In the genomic region with DNA sequence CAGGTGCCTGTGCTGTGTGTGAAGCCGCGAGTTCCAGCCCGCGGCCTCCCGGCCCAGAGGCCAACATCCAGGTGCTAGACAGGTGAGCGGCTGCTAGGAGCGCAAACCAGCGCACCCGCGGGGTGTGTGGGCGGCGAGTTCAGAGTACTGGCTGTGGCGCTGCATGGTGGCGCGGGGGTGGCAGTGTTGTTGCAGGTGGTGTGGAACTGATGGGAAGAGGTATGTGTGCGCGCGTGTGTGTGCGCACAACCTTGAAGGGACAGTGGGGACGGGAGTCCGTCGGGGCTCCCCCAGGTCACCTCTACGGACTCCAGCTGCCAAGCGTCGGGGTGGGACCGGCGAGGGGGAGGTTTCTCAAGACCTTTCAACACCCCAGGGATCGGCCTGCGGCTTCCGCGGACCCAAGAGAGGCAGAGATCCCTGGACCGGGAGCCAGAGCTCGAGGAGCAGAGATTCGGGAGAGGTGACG, we compare ENCODE assay signal across 9 cellular contexts. TPM values are rescaled to one million over a fixed set of nuclear protein-coding genes. Genes with fewer than 3 reads are reported as not detected.
DNase-seq lines count a peak whose midpoint lies in the region; ATAC-seq and TF ChIP-seq lines count a peak whose summit lies in the region.
"Had no signal": no experiment of that assay in that cellular context is flagged by ENCODE, and none has a peak within 500 bp of the region (broad histone marks: within the 10 kb centered on the region; RNA-seq: fewer than 3 reads in every experiment).

No MANE protein-coding gene starts in this region.

- peak overlapping the region; percentile 7 to 51 (median 40) for H3K4me3 ChIP-seq in Peyer's patch
- peak overlapping the region; percentile 65 for H3K4me3 ChIP-seq in ectodermal cell (ENCODE audit: insufficient read depth, low read depth, low read length)

- ATAC-seq in HG03039 (IDR thresholded peaks at IDR 0.05; ENCODE audit: unreplicated experiment) (no peak), HG03108 (IDR thresholded peaks at IDR 0.05; ENCODE audit: unreplicated experiment) (no peak)

- 1 to 2% methylated on average over 35 of the region's 35 CpGs for WGBS in ectodermal cell, 2 experiments

- H3K27ac ChIP-seq in Peyer's patch: no peak overlapping the region
- no peak overlapping the region for H3K27ac ChIP-seq in ectodermal cell (ENCODE audit: insufficient read depth, low read depth, low read length, poor library complexity, severe bottlenecking)
- H3K27ac ChIP-seq: neutrophil had no signal

- H3K36me3 ChIP-seq in Peyer's patch: no peaks in the 10 kb centered on the region
- no peaks in the 10 kb centered on the region for H3K36me3 ChIP-seq in ectodermal cell (ENCODE audit: control insufficient read depth, insufficient read depth, low read length)
- H3K36me3 ChIP-seq: neutrophil had no signal

- H3K4me1 ChIP-seq in Peyer's patch (peaks cover 0 to 25% (median 8%) of the 10 kb centered on the region in 4 donors), ectodermal cell (ENCODE audit: control insufficient read depth, insufficient read depth, low read length) (peaks cover 67% of the 10 kb centered on the region)

- H3K27me3 ChIP-seq in Peyer's patch (peaks cover 0 to 68% of the 10 kb centered on the region in 2 donors), ectodermal cell (ENCODE audit: control insufficient read depth, insufficient read depth, low read length, poor library complexity, severe bottlenecking) (peaks cover 100% of the 10 kb centered on the region)

- DNase-seq in COLO668 (lab: John Stamatoyannopoulos, UW; ENCODE audit: unreplicated experiment): peak; percentile 67
- DNase-seq in Peyer's patch: peak in 1 of 3 donors; percentile 64
- DNase-seq in posterior vena cava (ENCODE audit: low spot score): peak; percentile 78
- DNase-seq in mucosa of gallbladder (ENCODE audit: low spot score): no peak
- DNase-seq in GM13977 (ENCODE audit: low spot score): no peak

- in situ Hi-C loops in GM13977 (cut with MboI; ENCODE audit: low pct_unique_long_range_greater_than_20kb, low sequenced_read_pairs, unreplicated experiment): no loop called here

- H3K9me3 ChIP-seq in Peyer's patch (no peaks in the 10 kb centered on the region), ectodermal cell (ENCODE audit: control insufficient read depth, low read length) (no peaks in the 10 kb centered on the region)
- H3K9me3 ChIP-seq: neutrophil had no signal

- TF ChIP-seq CTCF in Peyer's patch (IDR thresholded peaks at IDR 0.05) (no peak), GM13977 (IDR thresholded peaks at IDR 0.05; ENCODE audit: extremely low read depth, insufficient read depth, missing control alignments) (no peak)

- TF ChIP-seq POLR2A in Peyer's patch (IDR thresholded peaks at IDR 0.05): no peak

- intact Hi-C loops in posterior vena cava (cut with DNase I): no loop called here

RNA-seq across cellular contexts. Expression of a gene that starts 0.4 kb away (rescaled TPM):
- total RNA-seq in Peyer's patch (not detected), posterior vena cava (not detected), mucosa of gallbladder (not detected)
- polyA plus RNA-seq in ectodermal cell (2013, experiment 1 of 4): 19.6 TPM
- 30.9 TPM for polyA plus RNA-seq in ectodermal cell (2013, experiment 2 of 4)
- polyA plus RNA-seq in ectodermal cell (2013, experiment 3 of 4): 23.8 TPM
- polyA plus RNA-seq in ectodermal cell (2013, experiment 4 of 4): 21.4 TPM

Comparison
In these comparisons a context has a peak if more than half of its experiments do, and no peak if none do; other contexts are left out.
1. DNase-seq: peak in COLO668 (single experiment) and posterior vena cava (single experiment); none in mucosa of gallbladder (single experiment) and GM13977 (single experiment).